ENCODE assay signal across 10 cellular contexts in genomic region chr2:23312996-23313606, GRCh38.
DNase-seq lines count a peak whose midpoint lies in the region; ATAC-seq, FAIRE-seq and TF ChIP-seq lines count a peak whose summit lies in the region.
"Had no signal": no experiment of that assay in that cellular context is flagged by ENCODE, and none has a peak within 500 bp of the region (broad histone marks: within the 10 kb centered on the region; RNA-seq: fewer than 3 reads in every experiment).

No MANE protein-coding gene starts in this region.

- H3K4me3 ChIP-seq in MM.1S (ENCODE audit: low read length) (no peak overlapping the region), bronchial epithelial cell (ENCODE audit: low read depth, low read length) (no peak overlapping the region)
- H3K4me3 ChIP-seq: pancreas had no signal

- H3K36me3 ChIP-seq in MM.1S (replicated peaks; ENCODE audit: insufficient read depth, low read length) = no peaks in the 10 kb centered on the region
- H3K36me3 ChIP-seq in bronchial epithelial cell (ENCODE audit: control insufficient read depth, insufficient read depth, low read length) = no peaks in the 10 kb centered on the region
- H3K36me3 ChIP-seq: pancreas had no signal

- H3K27me3 ChIP-seq in MM.1S (replicated peaks; ENCODE audit: insufficient read depth, low read length) = no peaks in the 10 kb centered on the region
- H3K27me3 ChIP-seq in bronchial epithelial cell (ENCODE audit: control insufficient read depth, insufficient read depth, low read length) = no peaks in the 10 kb centered on the region
- H3K27me3 ChIP-seq: pancreas had no signal

- no peaks in the 10 kb centered on the region for H3K9me3 ChIP-seq in MM.1S (replicated peaks; ENCODE audit: insufficient read depth, low read length)
- H3K9me3 ChIP-seq: pancreas had no signal

- H3K9ac ChIP-seq in MM.1S (ENCODE audit: low read length) = no peak overlapping the region

- FAIRE-seq in bronchial epithelial cell (lab: Jason Lieb, UNC) = no peak
- FAIRE-seq: A204.1, pancreas had no signal

- ATAC-seq in GM21576 (IDR thresholded peaks at IDR 0.05; ENCODE audit: unreplicated experiment) = peak; percentile 84
- ATAC-seq: pancreas had no signal

- no peaks in the 10 kb centered on the region for H3K4me1 ChIP-seq in MM.1S (ENCODE audit: low read length)
- H3K4me1 ChIP-seq: pancreas had no signal

- TF ChIP-seq CTCF in MM.1S (IDR thresholded peaks at IDR 0.05; ENCODE audit: low read length) = peak; percentile 36
- TF ChIP-seq CTCF in bronchial epithelial cell (IDR thresholded peaks at IDR 0.05; ENCODE audit: insufficient read depth, low read length, severe bottlenecking) = peak; percentile 44

- no peaks in the 10 kb centered on the region for H4K20me1 ChIP-seq in MM.1S (ENCODE audit: insufficient read depth, low read length)

- no peaks in the 10 kb centered on the region for H3K79me2 ChIP-seq in MM.1S (ENCODE audit: low read length)

- no peaks in the 10 kb centered on the region for H3K9me2 ChIP-seq in MM.1S (replicated peaks; ENCODE audit: insufficient read depth, low read length)

- DNase-seq in DMS 273 (lab: John Stamatoyannopoulos, UW; ENCODE audit: unreplicated experiment) (peak; percentile 62), DMS 273 treated with DMSO at 0.1 percent for 48 hours (lab: John Stamatoyannopoulos, UW) (no peak), MM.1S (no peak), bronchial epithelial cell (ENCODE audit: low read depth) (no peak), NCI-H2081 treated with DMSO at 0.1 percent for 48 hours (lab: John Stamatoyannopoulos, UW) (no peak), cerebellum (ENCODE audit: low spot score) (no peak)
- peak; percentile 22 to 58 for DNase-seq in stimulated activated CD4-positive, alpha-beta T cell treated with anti-CD3 and anti-CD28 coated beads, Interleukin-2, amount 100 ng/mL, for 24 hours

- no peaks in the 10 kb centered on the region for H3F3A ChIP-seq in MM.1S (ENCODE audit: insufficient read depth, low read length)

- no peak overlapping the region for H3K27ac ChIP-seq in MM.1S (ENCODE audit: low read length)
- H3K27ac ChIP-seq: pancreas had no signal

- no peak overlapping the region for H2AFZ ChIP-seq in MM.1S (ENCODE audit: low read length)

- H3K4me2 ChIP-seq in MM.1S (ENCODE audit: low read depth, low read length) = no peak overlapping the region

Comparison
In these comparisons a context has a peak if more than half of its experiments do, and no peak if none do; other contexts are left out.
1. DNase-seq: peak in DMS 273 (single experiment) and stimulated activated CD4-positive, alpha-beta T cell treated with anti-CD3 and anti-CD28 coated beads, Interleukin-2, amount 100 ng/mL, for 24 hours (2 of 2); none in DMS 273 treated with DMSO at 0.1 percent for 48 hours (single experiment), MM.1S (single experiment), bronchial epithelial cell (single experiment), NCI-H2081 treated with DMSO at 0.1 percent for 48 hours (single experiment) and cerebellum (single experiment).